1 cellular context compared by ENCODE assay signal in the genomic region with DNA sequence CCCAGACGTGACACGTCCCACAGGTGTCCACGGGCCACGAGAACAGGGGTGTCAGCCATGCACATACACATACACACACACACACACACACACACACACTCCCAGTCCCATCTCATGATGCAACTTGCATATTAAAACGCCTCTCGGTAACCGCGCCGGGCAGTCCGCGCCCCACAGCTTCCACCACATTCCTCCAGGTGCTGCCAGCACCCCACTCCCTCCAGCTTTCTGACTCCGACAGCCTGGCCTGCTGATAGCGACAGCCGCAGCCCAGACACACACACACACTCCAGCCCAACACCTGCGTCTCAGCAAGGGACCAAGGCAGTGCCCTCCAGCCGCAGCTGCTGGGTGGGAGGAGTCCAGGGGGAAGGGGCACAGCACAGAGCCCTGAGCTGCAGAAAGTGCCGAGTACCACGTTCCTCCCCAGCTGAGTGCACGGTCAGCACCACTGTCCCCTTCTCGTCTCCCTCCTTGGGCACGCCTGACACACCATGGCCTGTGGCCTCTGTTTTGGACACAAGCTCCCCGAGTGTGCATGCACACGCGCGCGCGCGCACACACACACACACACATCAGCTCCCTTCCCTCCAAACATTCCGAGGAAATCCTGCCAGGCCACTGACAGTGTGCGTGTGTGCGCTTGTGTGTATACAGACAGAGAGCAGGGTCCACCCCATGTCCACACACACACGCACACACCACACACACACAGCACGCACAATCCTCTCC.
TF ChIP-seq lines count a peak whose summit lies in the region.

No MANE protein-coding gene starts in this region.

TF ChIP-seq in SK-N-SH, 30 proteins besides CTCF, POLR2A, EP300 and RAD21 (continued from another document):
- TF ChIP-seq, protein P1, sequence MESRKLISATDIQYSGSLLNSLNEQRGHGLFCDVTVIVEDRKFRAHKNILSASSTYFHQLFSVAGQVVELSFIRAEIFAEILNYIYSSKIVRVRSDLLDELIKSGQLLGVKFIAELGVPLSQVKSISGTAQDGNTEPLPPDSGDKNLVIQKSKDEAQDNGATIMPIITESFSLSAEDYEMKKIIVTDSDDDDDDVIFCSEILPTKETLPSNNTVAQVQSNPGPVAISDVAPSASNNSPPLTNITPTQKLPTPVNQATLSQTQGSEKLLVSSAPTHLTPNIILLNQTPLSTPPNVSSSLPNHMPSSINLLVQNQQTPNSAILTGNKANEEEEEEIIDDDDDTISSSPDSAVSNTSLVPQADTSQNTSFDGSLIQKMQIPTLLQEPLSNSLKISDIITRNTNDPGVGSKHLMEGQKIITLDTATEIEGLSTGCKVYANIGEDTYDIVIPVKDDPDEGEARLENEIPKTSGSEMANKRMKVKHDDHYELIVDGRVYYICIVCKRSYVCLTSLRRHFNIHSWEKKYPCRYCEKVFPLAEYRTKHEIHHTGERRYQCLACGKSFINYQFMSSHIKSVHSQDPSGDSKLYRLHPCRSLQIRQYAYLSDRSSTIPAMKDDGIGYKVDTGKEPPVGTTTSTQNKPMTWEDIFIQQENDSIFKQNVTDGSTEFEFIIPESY (IDR thresholded peaks at IDR 0.05; ENCODE audit: borderline replicate concordance, low read depth) = no peak
- TF ChIP-seq ELF1 (IDR thresholded peaks at IDR 0.05) (no peak), JUND (IDR thresholded peaks at IDR 0.05) (no peak), MXI1 (IDR thresholded peaks at IDR 0.05; ENCODE audit: low read depth, low read length) (no peak), RXRA (IDR thresholded peaks at IDR 0.05; ENCODE audit: borderline replicate concordance, low read depth) (no peak), TAF1 (IDR thresholded peaks at IDR 0.05; ENCODE audit: borderline replicate concordance, low read depth, low read length) (no peak), GABPA (IDR thresholded peaks at IDR 0.05; ENCODE audit: low read depth) (no peak), SMC3 (IDR thresholded peaks at IDR 0.05; ENCODE audit: low read depth, low read length) (no peak), SIN3A (IDR thresholded peaks at IDR 0.05; ENCODE audit: borderline replicate concordance, low read depth, low read length) (no peak), EZH2phosphoT487 (IDR thresholded peaks at IDR 0.05; ENCODE audit: borderline replicate concordance, low read depth) (no peak)
- TF ChIP-seq, protein P2, sequence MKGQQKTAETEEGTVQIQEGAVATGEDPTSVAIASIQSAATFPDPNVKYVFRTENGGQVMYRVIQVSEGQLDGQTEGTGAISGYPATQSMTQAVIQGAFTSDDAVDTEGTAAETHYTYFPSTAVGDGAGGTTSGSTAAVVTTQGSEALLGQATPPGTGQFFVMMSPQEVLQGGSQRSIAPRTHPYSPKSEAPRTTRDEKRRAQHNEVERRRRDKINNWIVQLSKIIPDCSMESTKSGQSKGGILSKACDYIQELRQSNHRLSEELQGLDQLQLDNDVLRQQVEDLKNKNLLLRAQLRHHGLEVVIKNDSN (IDR thresholded peaks at IDR 0.05; ENCODE audit: borderline replicate concordance, low read depth) = no peak
